ENCODE assay signal across 18 cellular contexts in the genomic region with DNA sequence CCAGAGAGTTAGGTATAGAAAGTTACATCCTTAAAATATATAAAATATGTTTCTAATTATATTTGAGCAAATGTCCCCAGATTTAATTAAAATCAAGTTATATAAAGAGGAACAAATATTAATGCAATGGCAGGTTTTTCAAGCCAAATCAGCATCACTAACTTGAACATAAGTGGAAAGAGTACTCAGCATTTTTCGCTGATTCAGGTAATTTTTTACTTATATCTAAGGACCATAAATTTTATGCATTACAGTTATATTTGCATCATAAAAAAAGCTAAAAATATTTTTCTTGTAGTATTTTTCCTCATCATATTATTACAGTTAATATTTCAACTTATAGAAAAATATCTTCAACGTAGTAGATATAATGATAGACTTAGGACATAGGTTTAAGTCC.
DNase-seq lines count a peak whose midpoint lies in the region; ATAC-seq, FAIRE-seq and TF ChIP-seq lines count a peak whose summit lies in the region.
"Had no signal": no experiment of that assay in that cellular context is flagged by ENCODE, and none has a peak within 500 bp of the region (broad histone marks: within the 10 kb centered on the region; RNA-seq: fewer than 3 reads in every experiment).

No MANE protein-coding gene starts in this region.

- H3K4me1 ChIP-seq in A549: no peaks in the 10 kb centered on the region

- H3K27ac ChIP-seq in A549: no peak overlapping the region
- peak overlapping the region; percentile 42; the same call in 1 of the 2 replicates for H3K27ac ChIP-seq in SK-N-MC

- no peak for DNase-seq in A549 (ENCODE audit: low read depth in 1 of 2, low spot score in 1 of 2)
- peak; percentile 3 for DNase-seq in SK-N-MC (ENCODE audit: low read depth, low spot score)
- DNase-seq in activated gamma-delta T cell (lab: John Stamatoyannopoulos, UW): no peak
- DNase-seq: 8988T; C1 segment of cervical spinal cord; Calu3; CD4-positive, alpha-beta memory T cell; COR-L47; DMS153; DND-41; GOT3; HCEC 1CT had no signal

- CTCF ChIA-PET in A549 (lab: Yijun Ruan, JAX): no interaction called here

- TF ChIP-seq CTCF in A549 (IDR thresholded peaks at IDR 0.05): no peak

- TF ChIP-seq EP300 in A549 (IDR thresholded peaks at IDR 0.05): no peak

- H3K4me2 ChIP-seq in A549: no peak overlapping the region

- no peak overlapping the region for H3K4me3 ChIP-seq in A549
- H3K4me3 ChIP-seq in SK-N-MC: peak overlapping the region; percentile 24; the same call in 1 of the 2 replicates

- no peak overlapping the region for H3K9ac ChIP-seq in SK-N-MC (ENCODE audit: insufficient read length)

- FAIRE-seq in A549 (lab: Jason Lieb, UNC) (no peak), islet of Langerhans (lab: Jason Lieb, UNC) (peak; percentile 65)
- FAIRE-seq: G401.6, GM12892, H54 had no signal

- ATAC-seq in A549 (no peak), esophagus mucosa (no peak), HG03342 (IDR thresholded peaks at IDR 0.05; ENCODE audit: unreplicated experiment) (no peak)

- WGBS in A549 (ENCODE audit: missing lambda C conversion rate): 27% methylated on average over 2 of the region's 2 CpGs

- H3K9me3 ChIP-seq in A549 (no peaks in the 10 kb centered on the region), SK-N-MC (ENCODE audit: low read depth, low read length) (no peaks in the 10 kb centered on the region)

- no peaks in the 10 kb centered on the region for H3K36me3 ChIP-seq in SK-N-MC (ENCODE audit: insufficient read depth, low read length)

- TF ChIP-seq POLR2A in A549 (IDR thresholded peaks at IDR 0.05; ENCODE audit: low read length): no peak

- TF ChIP-seq RAD21 in A549 (conservative IDR thresholded peaks at IDR 0.05 in 1 of 2, IDR thresholded peaks at IDR 0.05 in 1 of 2): no peak

- POLR2A ChIA-PET in A549 (lab: Yijun Ruan, JAX): no interaction called here

TF ChIP-seq in A549, 52 proteins besides CTCF, POLR2A, EP300 and RAD21:
- TF ChIP-seq PHF8 (IDR thresholded peaks at IDR 0.05; ENCODE audit: borderline replicate concordance, low read depth) (no peak), MAFK (IDR thresholded peaks at IDR 0.05; ENCODE audit: partially characterized antibody) (peak; percentile 66), JUNB (IDR thresholded peaks at IDR 0.05) (no peak), SREBF2 (IDR thresholded peaks at IDR 0.05) (no peak), MAZ (IDR thresholded peaks at IDR 0.05; ENCODE audit: borderline replicate concordance, low read depth, low read length) (no peak)
- TF ChIP-seq, protein P1, sequence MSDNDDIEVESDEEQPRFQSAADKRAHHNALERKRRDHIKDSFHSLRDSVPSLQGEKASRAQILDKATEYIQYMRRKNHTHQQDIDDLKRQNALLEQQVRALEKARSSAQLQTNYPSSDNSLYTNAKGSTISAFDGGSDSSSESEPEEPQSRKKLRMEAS (IDR thresholded peaks at IDR 0.05): no peak
